In the genomic region with DNA sequence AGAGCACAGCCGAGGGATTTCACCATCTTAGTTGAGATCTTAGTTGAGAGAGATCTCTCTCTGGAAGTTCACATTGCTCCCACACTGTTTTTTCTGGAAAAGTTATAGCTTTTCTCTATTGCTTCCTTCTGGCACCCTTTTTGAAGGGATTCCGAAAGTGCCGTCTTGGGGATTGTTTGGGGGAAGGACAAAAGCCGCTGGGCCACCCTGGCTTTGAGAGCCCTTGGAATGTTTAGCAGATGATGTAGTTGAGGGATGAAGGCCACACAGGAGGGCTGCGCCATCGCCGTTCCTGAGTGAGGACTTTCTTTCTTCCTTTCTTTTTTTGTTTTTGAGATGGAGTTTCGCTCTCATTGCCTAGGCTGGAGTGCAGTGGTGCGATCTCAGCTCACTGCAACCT, we compare ENCODE assay signal across 14 cellular contexts. TPM values are rescaled to one million over a fixed set of nuclear protein-coding genes. Genes with fewer than 3 reads are reported as not detected.
A peak's percentile ranks its signal among the peaks of the same experiment; 100 is the strongest.
DNase-seq lines count a peak whose midpoint lies in the region; ATAC-seq and TF ChIP-seq lines count a peak whose summit lies in the region.
"Had no signal": no experiment of that assay in that cellular context is flagged by ENCODE, and none has a peak within 500 bp of the region (broad histone marks: within the 10 kb centered on the region; RNA-seq: fewer than 3 reads in every experiment).

No MANE protein-coding gene starts in this region.

- intact Hi-C loops in dorsolateral prefrontal cortex (cut with DNase I) = no loop called here

- no peaks in the 10 kb centered on the region for H3K36me3 ChIP-seq in upper lobe of left lung
- H3K36me3 ChIP-seq: cardiac muscle cell, HAP-1 had no signal

- no peak for ATAC-seq in activated naive CD8-positive, alpha-beta T cell treated with anti-CD3 and anti-CD28 coated beads, Interleukin-2, amount 10 ng/mL, durations not matched to agents 7 days and 5 days (ENCODE audit: low read depth)
- ATAC-seq in upper lobe of left lung (ENCODE audit: low FRiP score in 2 of 2) = no peak
- ATAC-seq: stimulated activated naive CD8-positive, alpha-beta T cell treated with anti-CD3 and anti-CD28 coated beads, Interleukin-15, amount 100 ng/mL, for 72 hours had no signal

- no peak overlapping the region for H3K4me3 Mint-ChIP-seq in activated naive CD8-positive, alpha-beta T cell treated with anti-CD3 and anti-CD28 coated beads, Interleukin-2, amount 10 ng/mL, durations not matched to agents 7 days and 5 days
- no peak overlapping the region for H3K4me3 Mint-ChIP-seq in activated naive CD8-positive, alpha-beta T cell treated with anti-CD3 and anti-CD28 coated beads for 36 hours
- H3K4me3 Mint-ChIP-seq in nephron = no peak overlapping the region
- H3K4me3 Mint-ChIP-seq: stimulated activated naive CD8-positive, alpha-beta T cell treated with anti-CD3 and anti-CD28 coated beads, Interleukin-15, amount 100 ng/mL, for 72 hours had no signal

- peaks cover 25% of the 10 kb centered on the region for H3K4me1 Mint-ChIP-seq in activated naive CD8-positive, alpha-beta T cell treated with anti-CD3 and anti-CD28 coated beads, Interleukin-2, amount 10 ng/mL, durations not matched to agents 7 days and 5 days
- H3K4me1 Mint-ChIP-seq in activated naive CD8-positive, alpha-beta T cell treated with anti-CD3 and anti-CD28 coated beads for 36 hours = peaks cover 5% of the 10 kb centered on the region
- peaks cover 74% of the 10 kb centered on the region for H3K4me1 Mint-ChIP-seq in nephron

- peak overlapping the region; percentile 47 for H3K27ac Mint-ChIP-seq in activated naive CD8-positive, alpha-beta T cell treated with anti-CD3 and anti-CD28 coated beads, Interleukin-2, amount 10 ng/mL, durations not matched to agents 7 days and 5 days
- no peak overlapping the region for H3K27ac Mint-ChIP-seq in activated naive CD8-positive, alpha-beta T cell treated with anti-CD3 and anti-CD28 coated beads for 36 hours
- peak overlapping the region; percentile 57 to 79 (median 67) for H3K27ac Mint-ChIP-seq in nephron
- H3K27ac Mint-ChIP-seq: stimulated activated naive CD8-positive, alpha-beta T cell treated with anti-CD3 and anti-CD28 coated beads, Interleukin-15, amount 100 ng/mL, for 72 hours had no signal

- no peaks in the 10 kb centered on the region for H3K9me3 ChIP-seq in upper lobe of left lung
- H3K9me3 ChIP-seq: HAP-1, mucosa of descending colon had no signal

- no peaks in the 10 kb centered on the region for H3K27me3 ChIP-seq in dorsolateral prefrontal cortex
- H3K27me3 ChIP-seq in upper lobe of left lung = no peaks in the 10 kb centered on the region
- H3K27me3 ChIP-seq: cardiac muscle cell had no signal

- TF ChIP-seq CTCF in dorsolateral prefrontal cortex (IDR thresholded peaks at IDR 0.05 in 54 of 56, conservative IDR thresholded peaks at IDR 0.05 in 2 of 56; ENCODE audit: low read depth in 1 of 56, partially characterized antibody in 56 of 56) (no peak), nephron (IDR thresholded peaks at IDR 0.05; ENCODE audit: unreplicated experiment in 3 of 3) (no peak), upper lobe of left lung (IDR thresholded peaks at IDR 0.05) (no peak)

- H3K36me3 Mint-ChIP-seq in activated naive CD8-positive, alpha-beta T cell treated with anti-CD3 and anti-CD28 coated beads, Interleukin-2, amount 10 ng/mL, durations not matched to agents 7 days and 5 days = no peaks in the 10 kb centered on the region
- H3K36me3 Mint-ChIP-seq in activated naive CD8-positive, alpha-beta T cell treated with anti-CD3 and anti-CD28 coated beads for 36 hours = no peaks in the 10 kb centered on the region
- H3K36me3 Mint-ChIP-seq in nephron (ENCODE audit: low read depth) = peaks cover 13% of the 10 kb centered on the region

- no peaks in the 10 kb centered on the region for H3K9me3 Mint-ChIP-seq in activated naive CD8-positive, alpha-beta T cell treated with anti-CD3 and anti-CD28 coated beads, Interleukin-2, amount 10 ng/mL, durations not matched to agents 7 days and 5 days
- H3K9me3 Mint-ChIP-seq in activated naive CD8-positive, alpha-beta T cell treated with anti-CD3 and anti-CD28 coated beads for 36 hours = no peaks in the 10 kb centered on the region
- no peaks in the 10 kb centered on the region for H3K9me3 Mint-ChIP-seq in nephron
- H3K9me3 Mint-ChIP-seq: stimulated activated naive CD8-positive, alpha-beta T cell treated with anti-CD3 and anti-CD28 coated beads, Interleukin-15, amount 100 ng/mL, for 72 hours had no signal

- POLR2A ChIA-PET in activated naive CD8-positive, alpha-beta T cell treated with anti-CD3 and anti-CD28 coated beads, Interleukin-2, amount 10 ng/mL, durations not matched to agents 7 days and 5 days (lab: Charles Lee) = interaction anchor here (0.6 kb wide), 1 partner anchor 17 kb away, joined by 3 read pairs; the partner anchor contains the start of gene PLEKHG3

- TF ChIP-seq EP300 in upper lobe of left lung (IDR thresholded peaks at IDR 0.05) = no peak

- H3K4me1 ChIP-seq in upper lobe of left lung = peaks cover 52 to 68% (median 56%) of the 10 kb centered on the region in 4 donors

- H3K27ac ChIP-seq in dorsolateral prefrontal cortex (peak overlapping the region in 58 of 59 donors; percentile 50 to 99 (median 87)), upper lobe of left lung (peak overlapping the region; percentile 13 to 48 (median 41))
- H3K27ac ChIP-seq: cardiac muscle cell had no signal

- H3K4me3 ChIP-seq in dorsolateral prefrontal cortex = peak overlapping the region in 16 of 59 donors; percentile 2 to 36 (median 13)
- no peak overlapping the region for H3K4me3 ChIP-seq in upper lobe of left lung
- H3K4me3 ChIP-seq: cardiac muscle cell, HAP-1, mucosa of descending colon had no signal

- TF ChIP-seq POLR2A in upper lobe of left lung (IDR thresholded peaks at IDR 0.05) = no peak

- peaks cover 28% of the 10 kb centered on the region for H3K27me3 Mint-ChIP-seq in activated naive CD8-positive, alpha-beta T cell treated with anti-CD3 and anti-CD28 coated beads, Interleukin-2, amount 10 ng/mL, durations not matched to agents 7 days and 5 days
- no peaks in the 10 kb centered on the region for H3K27me3 Mint-ChIP-seq in activated naive CD8-positive, alpha-beta T cell treated with anti-CD3 and anti-CD28 coated beads for 36 hours
- H3K27me3 Mint-ChIP-seq in nephron (ENCODE audit: low read depth) = peaks cover 5% of the 10 kb centered on the region
- H3K27me3 Mint-ChIP-seq: stimulated activated naive CD8-positive, alpha-beta T cell treated with anti-CD3 and anti-CD28 coated beads, Interleukin-15, amount 100 ng/mL, for 72 hours had no signal

- no peak for DNase-seq in activated naive CD8-positive, alpha-beta T cell treated with anti-CD3 and anti-CD28 coated beads, Interleukin-2, amount 10 ng/mL, durations not matched to agents 7 days and 5 days
- no peak for DNase-seq in activated naive CD8-positive, alpha-beta T cell treated with anti-CD3 and anti-CD28 coated beads for 36 hours
- DNase-seq in dorsolateral prefrontal cortex (peak in 2 of 10 donors; percentile 11 to 14), upper lobe of left lung (no peak), NCI-H2171 (lab: John Stamatoyannopoulos, UW) (no peak), NCI-H2196 (lab: John Stamatoyannopoulos, UW; ENCODE audit: unreplicated experiment) (no peak), HuH-7 (ENCODE audit: low spot score) (no peak)
- DNase-seq: AML-193; NCI-H510A; stimulated activated naive CD8-positive, alpha-beta T cell treated with anti-CD3 and anti-CD28 coated beads, Interleukin-15, amount 100 ng/mL, for 72 hours had no signal

- WGBS in upper lobe of left lung, 2 donors = 71 to 86% methylated on average over 9 of the region's 9 CpGs

RNA-seq across cellular contexts. Expression of gene PLEKHG3, which starts 17.7 kb away (rescaled TPM):
- 1 to 10 TPM; 5.5 to 6.6 TPM for total RNA-seq in activated naive CD8-positive, alpha-beta T cell treated with anti-CD3 and anti-CD28 coated beads, Interleukin-2, amount 10 ng/mL, durations not matched to agents 7 days and 5 days
- total RNA-seq in activated naive CD8-positive, alpha-beta T cell treated with anti-CD3 and anti-CD28 coated beads for 36 hours = under 1 TPM in 1 of 2 experiments, not detected in 1; 0.12 TPM
- total RNA-seq in dorsolateral prefrontal cortex (100 to 1,000 TPM in 43 of 120 experiments, 10 to 100 TPM in 77; 27.1 to 361 (median 85.0) TPM), upper lobe of left lung (10 to 100 TPM; 12.8 to 49.2 (median 34.8) TPM)

Comparison
In these comparisons a context has a peak if more than half of its experiments do, and no peak if none do; other contexts are left out.
1. RNA of gene PLEKHG3, which starts 17.7 kb away (total RNA-seq): 27.1 to 361 TPM in dorsolateral prefrontal cortex, 12.8 to 49.2 TPM in upper lobe of left lung and 5.5 to 6.6 TPM in activated naive CD8-positive, alpha-beta T cell treated with anti-CD3 and anti-CD28 coated beads, Interleukin-2, amount 10 ng/mL, durations not matched to agents 7 days and 5 days; 0.12 TPM in activated naive CD8-positive, alpha-beta T cell treated with anti-CD3 and anti-CD28 coated beads for 36 hours; every median in the first group is over 4 times any median in the second.